ENCODE assay signal across 8 cellular contexts in genomic region chr7:128108641-128109423, GRCh38.
DNase-seq lines count a peak whose midpoint lies in the region; ATAC-seq and TF ChIP-seq lines count a peak whose summit lies in the region.

No MANE protein-coding gene starts in this region.

- H3K4me1 Mint-ChIP-seq in activated CD4-positive, alpha-beta T cell treated with anti-CD3 and anti-CD28 coated beads, Interleukin-2, amount 10 ng/mL, durations not matched to agents 24 days and 14 days, result peaks cover 42% of the 10 kb centered on the region
- H3K4me1 Mint-ChIP-seq in memory B cell, result peaks cover 62% of the 10 kb centered on the region

- no peaks in the 10 kb centered on the region for H3K27me3 ChIP-seq in thyroid gland

- peak overlapping the region; percentile 76 for H3K27ac Mint-ChIP-seq in activated CD4-positive, alpha-beta T cell treated with anti-CD3 and anti-CD28 coated beads, Interleukin-2, amount 10 ng/mL, durations not matched to agents 24 days and 14 days
- peak overlapping the region; percentile 91 for H3K27ac Mint-ChIP-seq in memory B cell

- H3K27me3 Mint-ChIP-seq in activated CD4-positive, alpha-beta T cell treated with anti-CD3 and anti-CD28 coated beads, Interleukin-2, amount 10 ng/mL, durations not matched to agents 24 days and 14 days, result peaks cover 9% of the 10 kb centered on the region
- no peaks in the 10 kb centered on the region for H3K27me3 Mint-ChIP-seq in memory B cell

- H3K4me3 Mint-ChIP-seq in activated CD4-positive, alpha-beta T cell treated with anti-CD3 and anti-CD28 coated beads, Interleukin-2, amount 10 ng/mL, durations not matched to agents 24 days and 14 days, result peak overlapping the region; percentile 74
- peak overlapping the region; percentile 77 for H3K4me3 Mint-ChIP-seq in memory B cell

- H3K4me1 ChIP-seq in thyroid gland, result peaks cover 7% of the 10 kb centered on the region in 2 donors

- intact Hi-C loops in activated CD4-positive, alpha-beta T cell treated with anti-CD3 and anti-CD28 coated beads, Interleukin-2, amount 10 ng/mL, durations not matched to agents 24 days and 14 days (cut with micrococcal nuclease), result no loop called here
- intact Hi-C loops in thyroid gland (cut with DNase I), result no loop called here

- peak; percentile 82 for ATAC-seq in HG02840 (IDR thresholded peaks at IDR 0.05; ENCODE audit: low FRiP score, unreplicated experiment)
- ATAC-seq in memory B cell (ENCODE audit: low read depth), result peak; percentile 83

- H3K36me3 Mint-ChIP-seq in activated CD4-positive, alpha-beta T cell treated with anti-CD3 and anti-CD28 coated beads, Interleukin-2, amount 10 ng/mL, durations not matched to agents 24 days and 14 days (ENCODE audit: low read depth), result no peaks in the 10 kb centered on the region
- H3K36me3 Mint-ChIP-seq in memory B cell, result no peaks in the 10 kb centered on the region

- DNase-seq in activated CD4-positive, alpha-beta T cell treated with anti-CD3 and anti-CD28 coated beads, Interleukin-2, amount 10 ng/mL, durations not matched to agents 24 days and 14 days, result peak; percentile 78
- no peak for DNase-seq in activated CD4-positive, alpha-beta T cell treated with anti-CD3 and anti-CD28 coated beads, Interleukin-2, amount 50 U/mL, for 48 hours
- DNase-seq in NOMO-1 treated with dmso at 0.1 percent for 144 hours (lab: John Stamatoyannopoulos, UW; ENCODE audit: unreplicated experiment), result peak; percentile 42
- DNase-seq in memory B cell (ENCODE audit: low spot score in 2 of 2), result peak in 1 of 2 donors; percentile 42
- DNase-seq in thyroid gland, result no peak
- no peak for DNase-seq in cerebellum (ENCODE audit: low spot score)
- DNase-seq in NCI-H2171 treated with DMSO at 0.1 percent for 48 hours (lab: John Stamatoyannopoulos, UW), result no peak

- no peaks in the 10 kb centered on the region for H3K9me3 Mint-ChIP-seq in activated CD4-positive, alpha-beta T cell treated with anti-CD3 and anti-CD28 coated beads, Interleukin-2, amount 10 ng/mL, durations not matched to agents 24 days and 14 days
- H3K9me3 Mint-ChIP-seq in memory B cell, result no peaks in the 10 kb centered on the region

- no peaks in the 10 kb centered on the region for H3K9me3 ChIP-seq in thyroid gland

- 74 to 79% methylated on average over 11 of the region's 11 CpGs for WGBS in thyroid gland, 2 donors

- H3K27ac ChIP-seq in thyroid gland, result no peak overlapping the region

- no peak for TF ChIP-seq CTCF in thyroid gland (IDR thresholded peaks at IDR 0.05)

- H3K4me3 ChIP-seq in thyroid gland (replicated peaks in 1 of 3), result no peak overlapping the region

- no peaks in the 10 kb centered on the region for H3K36me3 ChIP-seq in thyroid gland

- TF ChIP-seq POLR2A in thyroid gland (IDR thresholded peaks at IDR 0.05), result no peak

Comparison
In these comparisons a context has a peak if more than half of its experiments do, and no peak if none do; other contexts are left out.
1. DNase-seq: peak in activated CD4-positive, alpha-beta T cell treated with anti-CD3 and anti-CD28 coated beads, Interleukin-2, amount 10 ng/mL, durations not matched to agents 24 days and 14 days (single experiment) and NOMO-1 treated with dmso at 0.1 percent for 144 hours (single experiment); none in activated CD4-positive, alpha-beta T cell treated with anti-CD3 and anti-CD28 coated beads, Interleukin-2, amount 50 U/mL, for 48 hours (0 of 2), thyroid gland (0 of 2), cerebellum (single experiment) and NCI-H2171 treated with DMSO at 0.1 percent for 48 hours (single experiment).